In genomic region chr12:125098676-125099406, GRCh38 we compare ENCODE assay signal across 20 cellular contexts. TPM values are rescaled to one million over a fixed set of nuclear protein-coding genes. Genes with fewer than 3 reads are reported as not detected.
DNase-seq lines count a peak whose midpoint lies in the region; ATAC-seq, FAIRE-seq and TF ChIP-seq lines count a peak whose summit lies in the region.
"Had no signal": no experiment of that assay in that cellular context is flagged by ENCODE, and none has a peak within 500 bp of the region (broad histone marks: within the 10 kb centered on the region; RNA-seq: fewer than 3 reads in every experiment).

No MANE protein-coding gene starts in this region.

- no peak for TF ChIP-seq CTCF in endothelial cell of umbilical vein (IDR thresholded peaks at IDR 0.05; ENCODE audit: extremely low read depth in 1 of 2, insufficient read depth in 1 of 2, low read depth in 1 of 2, low read length in 2 of 2)

- no peak for DNase-seq in activated naive CD8-positive, alpha-beta T cell treated with anti-CD3 and anti-CD28 coated beads, Interleukin-2, amount 10 ng/mL, durations not matched to agents 7 days and 5 days
- DNase-seq in activated naive CD8-positive, alpha-beta T cell treated with anti-CD3 and anti-CD28 coated beads, Interleukin-2, amount 50 U/mL, for 24 hours = no peak
- DNase-seq in SJCRH30 (peak; percentile 86 to 95), endothelial cell of umbilical vein (ENCODE audit: low read depth, low spot score) (peak; percentile 6), T1000 (lab: John Stamatoyannopoulos, UW) (no peak), GM19238 (ENCODE audit: insufficient read length, low spot score) (no peak)
- DNase-seq: C1 segment of cervical spinal cord, DMS 273 treated with DMSO at 0.1 percent for 48 hours, GDM1, GOT3, NCI-H1417, NCI-H187 treated with DMSO at 0.1 percent for 48 hours, NCI-H2227 treated with DMSO at 0.1 percent for 48 hours, NCI-H524, NCI-H82, OCI-M1, SHP77, SK-N-SH had no signal

- H4K20me1 ChIP-seq in endothelial cell of umbilical vein (replicated peaks; ENCODE audit: control insufficient read depth, extremely low read depth, insufficient read depth, low read length) = no peaks in the 10 kb centered on the region

- H3K4me1 ChIP-seq in SJCRH30 = peaks cover 26% of the 10 kb centered on the region
- peaks cover 9% of the 10 kb centered on the region for H3K4me1 ChIP-seq in endothelial cell of umbilical vein (ENCODE audit: control insufficient read depth, extremely low read depth, insufficient read depth, low read length)

- no peaks in the 10 kb centered on the region for H3K9me3 ChIP-seq in SJCRH30 (replicated peaks)
- H3K9me3 ChIP-seq in endothelial cell of umbilical vein (replicated peaks; ENCODE audit: control insufficient read depth, insufficient read depth, low read length) = no peaks in the 10 kb centered on the region
- H3K9me3 ChIP-seq: A549, SK-N-SH had no signal

- H3K27ac Mint-ChIP-seq in activated naive CD8-positive, alpha-beta T cell treated with anti-CD3 and anti-CD28 coated beads, Interleukin-2, amount 10 ng/mL, durations not matched to agents 7 days and 5 days = peak overlapping the region; percentile 9
- H3K27ac Mint-ChIP-seq in activated naive CD8-positive, alpha-beta T cell treated with anti-CD3 and anti-CD28 coated beads, Interleukin-2, amount 50 U/mL, for 24 hours = no peak overlapping the region

- H3K27me3 Mint-ChIP-seq in activated naive CD8-positive, alpha-beta T cell treated with anti-CD3 and anti-CD28 coated beads, Interleukin-2, amount 10 ng/mL, durations not matched to agents 7 days and 5 days = no peaks in the 10 kb centered on the region
- no peaks in the 10 kb centered on the region for H3K27me3 Mint-ChIP-seq in activated naive CD8-positive, alpha-beta T cell treated with anti-CD3 and anti-CD28 coated beads, Interleukin-2, amount 50 U/mL, for 24 hours

- H3K36me3 Mint-ChIP-seq in activated naive CD8-positive, alpha-beta T cell treated with anti-CD3 and anti-CD28 coated beads, Interleukin-2, amount 10 ng/mL, durations not matched to agents 7 days and 5 days = peaks cover 4% of the 10 kb centered on the region
- H3K36me3 Mint-ChIP-seq in activated naive CD8-positive, alpha-beta T cell treated with anti-CD3 and anti-CD28 coated beads, Interleukin-2, amount 50 U/mL, for 24 hours (ENCODE audit: low read depth) = peaks cover 5% of the 10 kb centered on the region

- no TSS peak for BruUV-seq in endothelial cell of umbilical vein (replicated peaks; lab: Mats Ljungman, UMichigan)

- peak; percentile 78 for ATAC-seq in activated naive CD8-positive, alpha-beta T cell treated with anti-CD3 and anti-CD28 coated beads, Interleukin-2, amount 10 ng/mL, durations not matched to agents 7 days and 5 days (ENCODE audit: low read depth)
- ATAC-seq in activated naive CD8-positive, alpha-beta T cell treated with anti-CD3 and anti-CD28 coated beads, Interleukin-2, amount 50 U/mL, for 24 hours = no peak
- no peak for ATAC-seq in GM18511 (IDR thresholded peaks at IDR 0.05; ENCODE audit: unreplicated experiment)
- ATAC-seq: A549 had no signal

- no peak overlapping the region for H2AFZ ChIP-seq in endothelial cell of umbilical vein (ENCODE audit: low read depth, low read length)

- no peaks in the 10 kb centered on the region for H3K9me3 Mint-ChIP-seq in activated naive CD8-positive, alpha-beta T cell treated with anti-CD3 and anti-CD28 coated beads, Interleukin-2, amount 10 ng/mL, durations not matched to agents 7 days and 5 days
- H3K9me3 Mint-ChIP-seq in activated naive CD8-positive, alpha-beta T cell treated with anti-CD3 and anti-CD28 coated beads, Interleukin-2, amount 50 U/mL, for 24 hours = no peaks in the 10 kb centered on the region

- no peak overlapping the region for H3K4me2 ChIP-seq in endothelial cell of umbilical vein (ENCODE audit: insufficient read depth, low read length)
- H3K4me2 ChIP-seq: A549, SK-N-SH had no signal

- CTCF ChIA-PET in endothelial cell of umbilical vein (lab: Charles Lee) = interaction anchor here (0.7 kb wide), 1 partner anchor 1126 kb away, joined by 3 read pairs; the partner anchor contains the start of gene CCDC92

- H3K79me2 ChIP-seq in endothelial cell of umbilical vein (ENCODE audit: control insufficient read depth, insufficient read depth, low read length) = no peaks in the 10 kb centered on the region

- H3K27ac ChIP-seq in SJCRH30 = peak overlapping the region; percentile 99
- no peak overlapping the region for H3K27ac ChIP-seq in endothelial cell of umbilical vein (ENCODE audit: insufficient read depth, low read depth, low read length)
- H3K27ac ChIP-seq: A549 had no signal

- peak overlapping the region; percentile 28 for H3K4me3 Mint-ChIP-seq in activated naive CD8-positive, alpha-beta T cell treated with anti-CD3 and anti-CD28 coated beads, Interleukin-2, amount 10 ng/mL, durations not matched to agents 7 days and 5 days
- no peak overlapping the region for H3K4me3 Mint-ChIP-seq in activated naive CD8-positive, alpha-beta T cell treated with anti-CD3 and anti-CD28 coated beads, Interleukin-2, amount 50 U/mL, for 24 hours

- FAIRE-seq in endothelial cell of umbilical vein (lab: Jason Lieb, UNC) = peak; percentile 12
- FAIRE-seq: A549 had no signal

- H3K27me3 ChIP-seq in SJCRH30 = no peaks in the 10 kb centered on the region
- H3K27me3 ChIP-seq in endothelial cell of umbilical vein (ENCODE audit: control insufficient read depth in 2 of 2, insufficient read depth in 2 of 2, low read length in 2 of 2) = no peaks in the 10 kb centered on the region

- TF ChIP-seq POLR2A in endothelial cell of umbilical vein (IDR thresholded peaks at IDR 0.05; ENCODE audit: low read depth, low read length) = no peak

- dilution Hi-C loops in endothelial cell of umbilical vein (cut with MboI; ENCODE audit: extremely low pct_ligation_motif_present, low sequenced_read_pairs) = no loop called here

- H3K4me3 ChIP-seq in SJCRH30 (peak overlapping the region; percentile 12; the same call in 1 of the 2 replicates), endothelial cell of umbilical vein (replicated peaks in 1 of 3; ENCODE audit: insufficient read depth in 1 of 3, low read depth in 1 of 3, low read length in 3 of 3) (no peak overlapping the region)
- H3K4me3 ChIP-seq: A549 had no signal

- H3K4me1 Mint-ChIP-seq in activated naive CD8-positive, alpha-beta T cell treated with anti-CD3 and anti-CD28 coated beads, Interleukin-2, amount 10 ng/mL, durations not matched to agents 7 days and 5 days = peaks cover 23% of the 10 kb centered on the region
- peaks cover 7% of the 10 kb centered on the region for H3K4me1 Mint-ChIP-seq in activated naive CD8-positive, alpha-beta T cell treated with anti-CD3 and anti-CD28 coated beads, Interleukin-2, amount 50 U/mL, for 24 hours

- no peaks in the 10 kb centered on the region for H3K9me1 ChIP-seq in endothelial cell of umbilical vein (replicated peaks; ENCODE audit: control insufficient read depth, extremely low read depth, insufficient read depth, low read length)

- POLR2A ChIA-PET in activated naive CD8-positive, alpha-beta T cell treated with anti-CD3 and anti-CD28 coated beads, Interleukin-2, amount 10 ng/mL, durations not matched to agents 7 days and 5 days (lab: Charles Lee) = no interaction called here
- POLR2A ChIA-PET in endothelial cell of umbilical vein (lab: Charles Lee) = no interaction called here

- H3K9ac ChIP-seq in endothelial cell of umbilical vein (replicated peaks; ENCODE audit: extremely low read depth, insufficient read depth, low read length) = no peak overlapping the region
- H3K9ac ChIP-seq: SK-N-SH had no signal

- intact Hi-C loops in endothelial cell of umbilical vein (cut with micrococcal nuclease) = no loop called here

- peaks cover 18% of the 10 kb centered on the region for H3K36me3 ChIP-seq in SJCRH30
- peaks cover 0 to 3% of the 10 kb centered on the region in 2 experiments for H3K36me3 ChIP-seq in endothelial cell of umbilical vein (ENCODE audit: control insufficient read depth in 2 of 2, extremely low read depth in 1 of 2, insufficient read depth in 2 of 2, low read length in 2 of 2)

TF ChIP-seq in endothelial cell of umbilical vein, 7 proteins besides CTCF, POLR2A, EP300 and RAD21:
- TF ChIP-seq FOS (IDR thresholded peaks at IDR 0.05; ENCODE audit: borderline replicate concordance, insufficient read depth, low read length) (no peak), JUN (IDR thresholded peaks at IDR 0.05; ENCODE audit: borderline replicate concordance, insufficient read depth, insufficient read length, low read depth) (no peak), EZH2 (IDR thresholded peaks at IDR 0.05; ENCODE audit: borderline replicate concordance, low read depth, low read length, severe bottlenecking) (no peak), MAX (IDR thresholded peaks at IDR 0.05; ENCODE audit: insufficient read depth, insufficient read length) (no peak), MYC (IDR thresholded peaks at IDR 0.05; ENCODE audit: low read depth, low read length) (no peak), POLR2AphosphoS5 (IDR thresholded peaks at IDR 0.05; ENCODE audit: insufficient read depth, low read depth, low read length) (no peak), GATA2 (IDR thresholded peaks at IDR 0.05; ENCODE audit: insufficient read depth, insufficient read length, low read depth, low read length) (no peak)

RNA-seq across cellular contexts. Expression of gene AACS, which starts 33.6 kb away (rescaled TPM):
- total RNA-seq in activated naive CD8-positive, alpha-beta T cell treated with anti-CD3 and anti-CD28 coated beads, Interleukin-2, amount 10 ng/mL, durations not matched to agents 7 days and 5 days = 10 to 100 TPM; 25.4 to 25.5 TPM
- total RNA-seq in SJCRH30 (2014; rRNA removed; shearing (Covaris generic)) = 29.2 and 31.9 TPM in 2 replicates
- 40.3 and 44.7 TPM in 2 replicates for total RNA-seq in endothelial cell of umbilical vein
- polyA plus RNA-seq in endothelial cell of umbilical vein = 30.6 and 34.7 TPM in 2 replicates
- polyA plus RNA-seq in endothelial cell of umbilical vein (2011; cell fraction: cytosol; rRNA removed) = 28.0 and 28.4 TPM in 2 replicates
- polyA plus RNA-seq in endothelial cell of umbilical vein (2011; cell fraction: nucleus; rRNA removed) = 45.8 and 54.2 TPM in 2 replicates
- polyA plus RNA-seq in endothelial cell of umbilical vein (2012) = 20.4 and 29.5 TPM in 2 replicates
- 45.7 and 67.1 TPM in 2 replicates for polyA minus RNA-seq in endothelial cell of umbilical vein
- 17.4 TPM for polyA minus RNA-seq in endothelial cell of umbilical vein (2011; cell fraction: cytosol; rRNA and poly(A)+ RNA removed)
- polyA minus RNA-seq in endothelial cell of umbilical vein (2011; cell fraction: nucleus; rRNA and poly(A)+ RNA removed) = 21.6 and 25.7 TPM in 2 replicates

Comparison
In these comparisons a context has a peak if more than half of its experiments do, and no peak if none do; other contexts are left out.
1. DNase-seq: peak in SJCRH30 (2 of 2) and endothelial cell of umbilical vein (single experiment); none in activated naive CD8-positive, alpha-beta T cell treated with anti-CD3 and anti-CD28 coated beads, Interleukin-2, amount 10 ng/mL, durations not matched to agents 7 days and 5 days (single experiment), activated naive CD8-positive, alpha-beta T cell treated with anti-CD3 and anti-CD28 coated beads, Interleukin-2, amount 50 U/mL, for 24 hours (single experiment), T1000 (single experiment) and GM19238 (single experiment).